ENCODE assay signal across 20 cellular contexts in the genomic region with DNA sequence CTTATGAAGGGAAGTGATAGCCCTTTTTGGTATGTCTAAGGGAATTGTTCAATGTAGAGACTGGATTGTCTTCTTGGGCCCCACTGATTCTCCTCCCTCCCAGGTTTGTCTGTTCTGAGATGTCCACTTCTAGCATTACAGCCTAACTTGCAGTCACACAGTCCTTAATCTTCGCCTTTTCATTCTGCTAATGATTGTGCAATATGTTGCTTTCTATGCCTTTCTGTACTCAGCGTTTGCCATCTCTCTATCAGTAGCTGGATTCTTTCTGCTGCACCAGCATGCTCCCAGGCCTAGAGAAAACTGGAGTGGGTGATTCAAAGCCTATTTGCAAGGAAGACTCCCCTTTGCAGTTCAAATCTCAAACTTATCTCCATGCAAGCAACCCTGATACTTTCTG.
A peak's percentile ranks its signal among the peaks of the same experiment; 100 is the strongest.
DNase-seq lines count a peak whose midpoint lies in the region; ATAC-seq, FAIRE-seq and TF ChIP-seq lines count a peak whose summit lies in the region.
"Had no signal": no experiment of that assay in that cellular context is flagged by ENCODE, and none has a peak within 500 bp of the region (broad histone marks: within the 10 kb centered on the region; RNA-seq: fewer than 3 reads in every experiment).

No MANE protein-coding gene starts in this region.

- H3K9me3 ChIP-seq in HepG2 (ENCODE audit: low read length) (no peaks in the 10 kb centered on the region), right lobe of liver (no peaks in the 10 kb centered on the region), K562 (replicated peaks; ENCODE audit: control insufficient read depth, insufficient read depth, low read depth, low read length) (no peaks in the 10 kb centered on the region)
- H3K9me3 ChIP-seq: A549 had no signal

- ATAC-seq in HepG2 (no peak), right lobe of liver (no peak), K562 (no peak), HG03460 (IDR thresholded peaks at IDR 0.05; ENCODE audit: unreplicated experiment) (no peak)
- ATAC-seq: A549, GM12878 had no signal

- H3K36me3 ChIP-seq in HepG2 (replicated peaks in 1 of 2; ENCODE audit: control insufficient read depth in 1 of 2, insufficient read depth in 2 of 2, low read length in 2 of 2) = no peaks in the 10 kb centered on the region
- no peaks in the 10 kb centered on the region for H3K36me3 ChIP-seq in right lobe of liver
- H3K36me3 ChIP-seq in K562 (ENCODE audit: control insufficient read depth, insufficient read depth, low read length) = no peaks in the 10 kb centered on the region

- H3K27me3 Mint-ChIP-seq in neural crest cell (ENCODE audit: low read depth) = no peaks in the 10 kb centered on the region
- H3K27me3 Mint-ChIP-seq: CD4-positive, alpha-beta memory T cell had no signal

- no peak overlapping the region for H3K4me3 Mint-ChIP-seq in neural crest cell
- H3K4me3 Mint-ChIP-seq: CD14-positive monocyte; CD4-positive, alpha-beta memory T cell had no signal

- in situ Hi-C loops in HepG2 (cut with HindIII; ENCODE audit: extremely low pct_ligation_motif_present, low pct_unique_long_range_greater_than_20kb) = no loop called here
- in situ Hi-C loops in K562 (cut with MboI) = no loop called here

- no peaks in the 10 kb centered on the region for H3K4me1 Mint-ChIP-seq in neural crest cell
- H3K4me1 Mint-ChIP-seq: CD14-positive monocyte; CD4-positive, alpha-beta memory T cell had no signal

- BruUV-seq in HepG2 (replicated peaks; lab: Mats Ljungman, UMichigan) (no TSS peak), K562 (replicated peaks; lab: Mats Ljungman, UMichigan) (no TSS peak)

- intact Hi-C loops in HepG2 (cut with micrococcal nuclease; ENCODE audit: unreplicated experiment) = no loop called here
- intact Hi-C loops in right lobe of liver (cut with DNase I) = no loop called here
- intact Hi-C loops in K562 (cut with micrococcal nuclease) = no loop called here

- 0% methylated on average over 2 of the region's 2 CpGs for WGBS in HepG2 (ENCODE audit: low lambda C conversion rate)
- 49% methylated on average over 2 of the region's 2 CpGs for WGBS in right lobe of liver (ENCODE audit: insufficient coverage, low coverage, low lambda C conversion rate, missing lambda C conversion rate)
- 0% methylated on average over 2 of the region's 2 CpGs for WGBS in K562 (ENCODE audit: insufficient coverage, low coverage, missing lambda C conversion rate)

- H3K4me2 ChIP-seq in HepG2 (ENCODE audit: low read depth, low read length) (no peak overlapping the region), K562 (ENCODE audit: insufficient read depth, low read length) (no peak overlapping the region)
- H3K4me2 ChIP-seq: A549 had no signal

- no peaks in the 10 kb centered on the region for H3K9me3 Mint-ChIP-seq in neural crest cell

- TF ChIP-seq EP300 in HepG2 (IDR thresholded peaks at IDR 0.05; ENCODE audit: low read depth in 2 of 2, low read length in 2 of 2) (no peak), HepG2 (CRISPR knock-in tag; IDR thresholded peaks at IDR 0.05; ENCODE audit: borderline replicate concordance) (no peak), K562 (IDR thresholded peaks at IDR 0.05; ENCODE audit: low read length) (no peak)

- H3K9ac ChIP-seq in HepG2 (ENCODE audit: insufficient read depth, low read depth, low read length) (no peak overlapping the region), K562 (ENCODE audit: insufficient read depth in 1 of 2, low read depth in 2 of 2, low read length in 2 of 2) (no peak overlapping the region)

- TF ChIP-seq POLR2A in HepG2 (IDR thresholded peaks at IDR 0.05; ENCODE audit: insufficient read depth in 1 of 2, low read depth in 2 of 2, low read length in 2 of 2) = no peak
- no peak for TF ChIP-seq POLR2A in right lobe of liver (IDR thresholded peaks at IDR 0.05)
- TF ChIP-seq POLR2A in K562 (conservative IDR thresholded peaks at IDR 0.05) = no peak

- H4K20me1 ChIP-seq in HepG2 (ENCODE audit: insufficient read depth, low read length) (no peaks in the 10 kb centered on the region), K562 (replicated peaks; ENCODE audit: control insufficient read depth, insufficient read depth, low read length) (no peaks in the 10 kb centered on the region)

- H3K27me3 ChIP-seq in HepG2 (ENCODE audit: control insufficient read depth in 1 of 2, insufficient read depth in 2 of 2, low read length in 2 of 2) (no peaks in the 10 kb centered on the region), right lobe of liver (no peaks in the 10 kb centered on the region), K562 (ENCODE audit: control insufficient read depth in 2 of 2, insufficient read depth in 2 of 2, low read length in 2 of 2) (no peaks in the 10 kb centered on the region)

- H3K79me2 ChIP-seq in HepG2 (ENCODE audit: insufficient read depth, low read length) = no peaks in the 10 kb centered on the region
- H3K79me2 ChIP-seq in K562 (ENCODE audit: control insufficient read depth, insufficient read depth, low read length) = no peaks in the 10 kb centered on the region

- no peaks in the 10 kb centered on the region for H3K4me1 ChIP-seq in HepG2 (ENCODE audit: insufficient read depth, low read length)
- H3K4me1 ChIP-seq in right lobe of liver = no peaks in the 10 kb centered on the region
- H3K4me1 ChIP-seq in K562 (replicated peaks in 1 of 2; ENCODE audit: control insufficient read depth in 2 of 2, insufficient read depth in 2 of 2, low read length in 2 of 2) = no peaks in the 10 kb centered on the region
- H3K4me1 ChIP-seq: A549 had no signal

- H3K9me1 ChIP-seq in K562 (ENCODE audit: control insufficient read depth, insufficient read depth, low read length) = no peaks in the 10 kb centered on the region

- DNase-seq in HepG2 (ENCODE audit: low spot score) (no peak), right lobe of liver (no peak), K562 (ENCODE audit: extremely low read depth in 1 of 4, low spot score in 3 of 4) (no peak), neural crest cell (ENCODE audit: low read depth, low spot score) (no peak), LoVo (ENCODE audit: low spot score) (no peak)
- DNase-seq in activated naive CD4-positive, alpha-beta T cell treated with anti-CD3 and anti-CD28 coated beads, Interleukin-2, amount 50 U/mL, for 16 hours = no peak
- DNase-seq: AML-193; Calu3; CD4-positive, alpha-beta memory T cell; DND-41; EL; HCEC 1CT had no signal

- TF ChIP-seq CTCF in HepG2 (CRISPR knock-in tag; IDR thresholded peaks at IDR 0.05) (no peak), right lobe of liver (IDR thresholded peaks at IDR 0.05) (no peak), K562 (IDR thresholded peaks at IDR 0.05 in 2 of 3, conservative IDR thresholded peaks at IDR 0.05 in 1 of 3; ENCODE audit: insufficient read depth in 2 of 3, low read depth in 1 of 3, low read length in 3 of 3) (no peak), neural crest cell (conservative IDR thresholded peaks at IDR 0.05) (no peak)

- H2AFZ ChIP-seq in HepG2 (ENCODE audit: low read length) (no peak overlapping the region), K562 (ENCODE audit: low read depth, low read length) (no peak overlapping the region)

- TF ChIP-seq RAD21 in HepG2 (CRISPR knock-in tag; IDR thresholded peaks at IDR 0.05) (no peak), K562 (CRISPR knock-in tag; conservative IDR thresholded peaks at IDR 0.05 in 1 of 2, IDR thresholded peaks at IDR 0.05 in 1 of 2) (no peak)

- POLR2A ChIA-PET in HepG2 (lab: Yijun Ruan, JAX) = no interaction called here
- POLR2A ChIA-PET in K562 (lab: Yijun Ruan, JAX) = no interaction called here

- H3K36me3 Mint-ChIP-seq in neural crest cell (ENCODE audit: low read depth) = no peaks in the 10 kb centered on the region
- H3K36me3 Mint-ChIP-seq: CD14-positive monocyte; CD4-positive, alpha-beta memory T cell had no signal

- H3K27ac ChIP-seq in HepG2 (ENCODE audit: extremely low read length, insufficient read depth, low read length) = no peak overlapping the region
- H3K27ac ChIP-seq in right lobe of liver = no peak overlapping the region
- H3K27ac ChIP-seq in K562 (ENCODE audit: extremely low read depth, low read depth, low read length) = no peak overlapping the region
- H3K27ac ChIP-seq: 22Rv1, A549, HL-60 had no signal

- peak overlapping the region; percentile 3 for H3K27ac Mint-ChIP-seq in neural crest cell (ENCODE audit: unreplicated experiment)
- H3K27ac Mint-ChIP-seq: CD14-positive monocyte; CD4-positive, alpha-beta memory T cell had no signal

- CTCF ChIA-PET in HepG2 (lab: Yijun Ruan, JAX; ENCODE audit: low intra/inter-chr PET ratio, low total read pairs) = no interaction called here
- CTCF ChIA-PET in K562 (lab: Yijun Ruan, JAX; ENCODE audit: low intra/inter-chr PET ratio) = no interaction called here

- FAIRE-seq in HepG2 (lab: Jason Lieb, UNC) (no peak), K562 (lab: Jason Lieb, UNC) (no peak)
- FAIRE-seq: A549, GM12878, GM19239, H54 had no signal

- H3K4me3 ChIP-seq in HepG2 (replicated peaks in 1 of 3; ENCODE audit: insufficient read depth in 1 of 3, low read depth in 2 of 3, low read length in 3 of 3) (no peak overlapping the region), right lobe of liver (no peak overlapping the region), K562 (no peak overlapping the region)
- H3K4me3 ChIP-seq: A549, GM12878 had no signal

TF ChIP-seq in HepG2, 621 proteins besides CTCF, POLR2A, EP300 and RAD21 (continues in another document):
- TF ChIP-seq KAT2B (IDR thresholded peaks at IDR 0.05; ENCODE audit: borderline replicate concordance, low read depth, low read length) = no peak

TF ChIP-seq in K562, 482 proteins besides CTCF, POLR2A, EP300 and RAD21:
- TF ChIP-seq CEBPB (tag; IDR thresholded peaks at IDR 0.05) = peak; percentile 31; the same call in 1 of the 2 replicates
- TF ChIP-seq, protein P1, sequence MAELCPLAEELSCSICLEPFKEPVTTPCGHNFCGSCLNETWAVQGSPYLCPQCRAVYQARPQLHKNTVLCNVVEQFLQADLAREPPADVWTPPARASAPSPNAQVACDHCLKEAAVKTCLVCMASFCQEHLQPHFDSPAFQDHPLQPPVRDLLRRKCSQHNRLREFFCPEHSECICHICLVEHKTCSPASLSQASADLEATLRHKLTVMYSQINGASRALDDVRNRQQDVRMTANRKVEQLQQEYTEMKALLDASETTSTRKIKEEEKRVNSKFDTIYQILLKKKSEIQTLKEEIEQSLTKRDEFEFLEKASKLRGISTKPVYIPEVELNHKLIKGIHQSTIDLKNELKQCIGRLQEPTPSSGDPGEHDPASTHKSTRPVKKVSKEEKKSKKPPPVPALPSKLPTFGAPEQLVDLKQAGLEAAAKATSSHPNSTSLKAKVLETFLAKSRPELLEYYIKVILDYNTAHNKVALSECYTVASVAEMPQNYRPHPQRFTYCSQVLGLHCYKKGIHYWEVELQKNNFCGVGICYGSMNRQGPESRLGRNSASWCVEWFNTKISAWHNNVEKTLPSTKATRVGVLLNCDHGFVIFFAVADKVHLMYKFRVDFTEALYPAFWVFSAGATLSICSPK (IDR thresholded peaks at IDR 0.05; ENCODE audit: borderline replicate concordance) = no peak
TF ChIP-seq in K562: peak in this region for 1.

Comparison
In these comparisons a context has a peak if more than half of its experiments do, and no peak if none do; other contexts are left out.
1. Of the 241 proteins assayed by ChIP-seq in both HepG2 and K562: peak only in HepG2: none; only in K562: none; in both: CEBPB; in neither: 240.